Comparison of ENCODE assay signal across 8 cellular contexts in the genomic region with DNA sequence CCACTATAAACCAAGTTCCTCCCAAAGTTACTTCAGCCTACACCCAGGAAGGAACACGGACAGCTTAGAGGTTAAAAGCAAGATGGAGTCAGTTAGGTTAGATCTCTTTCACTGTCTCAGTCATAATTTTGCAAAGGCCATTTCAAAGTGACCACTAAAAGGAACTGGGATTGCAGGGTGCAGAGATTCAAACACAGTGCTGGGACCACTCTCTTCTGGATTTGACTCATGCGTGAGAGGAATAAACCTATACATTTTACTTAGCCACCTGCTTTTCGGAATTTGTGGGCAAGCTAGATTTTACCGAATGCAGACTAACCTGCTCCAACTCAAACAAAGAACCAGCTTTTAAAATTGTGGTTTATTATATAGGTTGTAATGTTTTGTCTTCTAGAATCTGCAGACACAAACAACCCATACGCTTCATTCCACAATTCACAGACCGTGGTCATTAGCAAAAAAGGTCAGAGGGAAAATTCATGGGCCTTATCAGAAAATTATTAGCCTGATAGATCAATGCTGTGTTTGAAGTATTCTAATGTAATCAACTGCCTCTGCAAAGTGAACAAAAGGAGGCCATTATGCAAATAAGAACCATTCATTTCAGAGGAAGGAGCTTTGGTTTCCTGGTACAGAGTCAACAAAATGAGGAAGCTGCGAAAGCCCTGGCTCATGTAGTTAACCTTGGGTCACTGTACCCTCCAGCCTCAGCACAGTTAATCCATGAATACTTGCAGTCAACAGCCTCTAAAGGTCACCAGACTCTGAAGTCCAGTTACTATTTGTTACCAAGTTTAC.
DNase-seq lines count a peak whose midpoint lies in the region; ATAC-seq and TF ChIP-seq lines count a peak whose summit lies in the region.

No MANE protein-coding gene starts in this region.

- H3K27me3 ChIP-seq in GM06990 (replicated peaks; ENCODE audit: control insufficient read depth, insufficient read depth, low read length): no peaks in the 10 kb centered on the region
- H3K27me3 ChIP-seq in Karpas-422 (ENCODE audit: low read length): no peaks in the 10 kb centered on the region; the same call in 1 of the 2 replicates
- H3K27me3 ChIP-seq in osteoblast (ENCODE audit: insufficient read depth, low read length): no peaks in the 10 kb centered on the region
- no peaks in the 10 kb centered on the region for H3K27me3 ChIP-seq in smooth muscle cell (ENCODE audit: low read depth)

- H4K20me1 ChIP-seq in Karpas-422 (ENCODE audit: insufficient read depth, low read depth, low read length) (no peaks in the 10 kb centered on the region), osteoblast (ENCODE audit: insufficient read depth, low read length) (no peaks in the 10 kb centered on the region), smooth muscle cell (ENCODE audit: low read depth) (no peaks in the 10 kb centered on the region)

- H3K4me3 ChIP-seq in GM06990 (replicated peaks; ENCODE audit: low read depth, low read length) (no peak overlapping the region), Karpas-422 (ENCODE audit: low read length) (peak overlapping the region; percentile 10; the same call in 1 of the 2 replicates), osteoblast (ENCODE audit: insufficient read depth, low read length) (no peak overlapping the region), smooth muscle cell (no peak overlapping the region)

- H3K4me1 ChIP-seq in Karpas-422 (ENCODE audit: low read length): peaks cover 56% of the 10 kb centered on the region
- peaks cover 21% of the 10 kb centered on the region for H3K4me1 ChIP-seq in osteoblast (ENCODE audit: insufficient read depth, low read length)
- H3K4me1 ChIP-seq in smooth muscle cell (ENCODE audit: low read depth): peaks cover 16% of the 10 kb centered on the region

- H3K27ac ChIP-seq in Karpas-422 (ENCODE audit: low read length) (no peak overlapping the region), osteoblast (ENCODE audit: low read depth, low read length) (no peak overlapping the region), smooth muscle cell (ENCODE audit: low read depth) (no peak overlapping the region)

- H3K36me3 ChIP-seq in GM06990 (ENCODE audit: control insufficient read depth, insufficient read depth, low read length) (no peaks in the 10 kb centered on the region), Karpas-422 (ENCODE audit: insufficient read depth, low read length) (no peaks in the 10 kb centered on the region), osteoblast (ENCODE audit: insufficient read depth, low read length) (no peaks in the 10 kb centered on the region), smooth muscle cell (ENCODE audit: low read depth) (no peaks in the 10 kb centered on the region)

- peak; percentile 50 for ATAC-seq in GM21515 (IDR thresholded peaks at IDR 0.05; ENCODE audit: unreplicated experiment)

- no peaks in the 10 kb centered on the region for H3K79me2 ChIP-seq in Karpas-422 (ENCODE audit: low read length)
- no peaks in the 10 kb centered on the region for H3K79me2 ChIP-seq in osteoblast (ENCODE audit: insufficient read depth, low read length)
- no peaks in the 10 kb centered on the region for H3K79me2 ChIP-seq in smooth muscle cell (ENCODE audit: low read depth)

- no peak for TF ChIP-seq CTCF in GM06990 (IDR thresholded peaks at IDR 0.05; ENCODE audit: insufficient read depth, low read length, poor library complexity, severe bottlenecking)
- no peak for TF ChIP-seq CTCF in osteoblast (IDR thresholded peaks at IDR 0.05; ENCODE audit: extremely low read depth, low read depth, low read length)
- no peak for TF ChIP-seq CTCF in smooth muscle cell (IDR thresholded peaks at IDR 0.05; ENCODE audit: borderline replicate concordance, insufficient read depth, poor library complexity, severe bottlenecking)

- H3F3A ChIP-seq in smooth muscle cell (ENCODE audit: low read depth): peaks cover 9% of the 10 kb centered on the region

- H3K4me2 ChIP-seq in Karpas-422 (ENCODE audit: low read depth, low read length, poor library complexity, severe bottlenecking): peak overlapping the region; percentile 40
- H3K4me2 ChIP-seq in osteoblast (ENCODE audit: insufficient read depth, low read length): no peak overlapping the region
- no peak overlapping the region for H3K4me2 ChIP-seq in smooth muscle cell

- H3K9ac ChIP-seq in Karpas-422 (ENCODE audit: low read length) (no peak overlapping the region), smooth muscle cell (ENCODE audit: low read depth) (no peak overlapping the region)

- H3K9me2 ChIP-seq in Karpas-422 (replicated peaks; ENCODE audit: insufficient read depth, low read length): no peaks in the 10 kb centered on the region

- H3K9me3 ChIP-seq in Karpas-422 (ENCODE audit: low read length) (peaks cover 3% of the 10 kb centered on the region; the same call in 1 of the 2 replicates), osteoblast (ENCODE audit: low read depth, low read length) (no peaks in the 10 kb centered on the region), smooth muscle cell (replicated peaks; ENCODE audit: low read depth) (no peaks in the 10 kb centered on the region)

- DNase-seq in GM06990 (ENCODE audit: extremely low read depth, insufficient read length) (peak; percentile 72), Karpas-422 (peak; percentile 83), globus pallidus (ENCODE audit: low spot score) (peak; percentile 11), osteoblast (ENCODE audit: insufficient read length, low spot score, missing footprints) (no peak), smooth muscle cell (lab: John Stamatoyannopoulos, UW; ENCODE audit: unreplicated experiment) (no peak)
- no peak for DNase-seq in stimulated activated CD8-positive, alpha-beta memory T cell treated with anti-CD3 and anti-CD28 coated beads, Interleukin-4, amount 100 ng/mL, for 48 hours
- DNase-seq in activated effector memory CD4-positive, alpha-beta T cell treated with Interleukin-2 at 50 U/mL for 16 hours: no peak

- 82% methylated on average over 7 of the region's 7 CpGs for WGBS in smooth muscle cell (ENCODE audit: low lambda C conversion rate)

- H2AFZ ChIP-seq in Karpas-422 (ENCODE audit: low read length) (no peak overlapping the region), osteoblast (ENCODE audit: low read length) (no peak overlapping the region), smooth muscle cell (ENCODE audit: low read depth) (no peak overlapping the region)

Comparison
In these comparisons a context has a peak if more than half of its experiments do, and no peak if none do; other contexts are left out.
1. DNase-seq: peak in GM06990 (single experiment), Karpas-422 (single experiment) and globus pallidus (single experiment); none in stimulated activated CD8-positive, alpha-beta memory T cell treated with anti-CD3 and anti-CD28 coated beads, Interleukin-4, amount 100 ng/mL, for 48 hours (single experiment), osteoblast (single experiment), smooth muscle cell (single experiment) and activated effector memory CD4-positive, alpha-beta T cell treated with Interleukin-2 at 50 U/mL for 16 hours (single experiment).